ENCODE assay signal across 24 cellular contexts in the genomic region with DNA sequence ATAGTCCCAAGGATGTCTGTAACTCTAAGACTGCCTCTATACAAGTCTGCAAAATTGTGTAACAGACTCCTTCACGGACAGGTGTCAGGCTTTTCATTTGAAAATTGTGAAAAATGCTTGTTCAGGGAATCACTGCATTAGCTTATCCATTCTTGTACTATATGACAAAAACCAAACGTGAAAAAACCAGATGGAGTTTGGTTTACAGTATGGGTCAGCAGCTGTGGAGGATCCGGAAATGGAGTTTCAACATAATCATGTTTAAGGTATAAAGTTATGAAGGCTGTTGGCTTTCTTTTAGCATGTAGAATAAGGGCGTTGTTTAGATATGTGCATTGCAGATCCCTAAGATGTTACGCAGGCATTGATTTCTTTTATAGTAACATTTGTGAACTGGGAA.
"Had no signal": no experiment of that assay in that cellular context is flagged by ENCODE, and none has a peak within 500 bp of the region (broad histone marks: within the 10 kb centered on the region; RNA-seq: fewer than 3 reads in every experiment).

No MANE protein-coding gene starts in this region.

- H3K4me3 ChIP-seq: coronary artery, dorsolateral prefrontal cortex, esophagus squamous epithelium, gastrocnemius medialis, heart right ventricle, left lung, lower lobe of right lung had no signal

- H3K4me3 Mint-ChIP-seq: naive thymus-derived CD4-positive, alpha-beta T cell had no signal

- H3K27ac Mint-ChIP-seq: naive thymus-derived CD4-positive, alpha-beta T cell had no signal

- H3K9me3 ChIP-seq: esophagus squamous epithelium, gastrocnemius medialis, heart right ventricle, left lung, lower lobe of right lung had no signal

- H3K27me3 ChIP-seq: dorsolateral prefrontal cortex, esophagus squamous epithelium, gastrocnemius medialis, heart right ventricle, left lung had no signal

- FAIRE-seq: colon, islet of Langerhans, keratinocyte had no signal

- H3K27me3 Mint-ChIP-seq: naive thymus-derived CD4-positive, alpha-beta T cell had no signal

- DNase-seq: dorsolateral prefrontal cortex; effector CD4-positive, alpha-beta T cell; effector memory CD4-positive, alpha-beta T cell; erythroblast; esophagus squamous epithelium; foreskin melanocyte; gastrocnemius medialis; glutamatergic neuron; head of caudate nucleus; heart right ventricle; hippocampal formation; left cardiac atrium; left lung; left ventricle myocardium superior; lower lobe of right lung; mesendoderm; midbrain; naive thymus-derived CD4-positive, alpha-beta T cell had no signal

- ATAC-seq: esophagus mucosa; gastrocnemius medialis; heart right ventricle; left cardiac atrium; left lung; left ventricle myocardium superior; lower lobe of right lung; naive thymus-derived CD4-positive, alpha-beta T cell had no signal

- H3K27ac ChIP-seq: coronary artery, dorsolateral prefrontal cortex, epithelial cell of prostate, esophagus squamous epithelium, gastrocnemius medialis, heart right ventricle, left lung, lower lobe of right lung had no signal

- H3K36me3 ChIP-seq: gastrocnemius medialis, left lung, lower lobe of right lung had no signal
